13 cellular contexts compared by ENCODE assay signal in the genomic region with DNA sequence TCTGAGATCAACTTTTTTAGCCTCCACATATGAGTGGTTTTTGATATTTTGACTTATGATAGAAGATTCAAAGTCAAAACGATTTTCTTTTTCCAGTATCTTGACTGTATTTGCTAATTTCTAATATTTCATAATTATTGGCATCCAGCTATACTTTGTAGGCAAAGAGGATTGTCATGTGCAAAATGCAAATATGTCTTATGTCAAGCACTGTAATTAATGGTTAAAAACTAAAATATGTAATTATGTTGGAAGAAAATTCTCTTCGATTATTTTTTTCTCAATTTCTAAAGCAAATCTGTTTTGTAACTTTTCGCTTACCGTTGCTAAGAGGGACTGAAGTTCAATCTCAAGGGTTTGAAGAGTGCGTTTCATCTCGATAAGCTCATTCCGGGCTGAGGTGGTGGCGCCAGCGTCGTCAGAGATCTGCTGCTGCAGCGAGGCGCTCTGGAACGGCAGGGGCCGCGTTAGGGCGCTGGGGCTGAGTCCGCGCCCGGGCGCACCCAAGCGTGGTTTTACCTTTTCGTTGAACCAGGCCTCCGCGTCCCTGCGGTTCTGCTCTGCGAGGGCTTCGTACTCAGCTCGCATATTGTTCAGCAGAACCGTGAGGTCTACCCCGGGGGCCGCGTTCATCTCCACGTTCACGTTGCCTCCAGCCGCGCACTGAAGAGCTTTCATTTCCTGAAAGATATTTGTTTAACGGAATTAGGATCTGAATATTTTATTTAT. TPM values are rescaled to one million over a fixed set of nuclear protein-coding genes. Genes with fewer than 3 reads are reported as not detected.
DNase-seq lines count a peak whose midpoint lies in the region; ATAC-seq, FAIRE-seq and TF ChIP-seq lines count a peak whose summit lies in the region.
"Had no signal": no experiment of that assay in that cellular context is flagged by ENCODE, and none has a peak within 500 bp of the region (broad histone marks: within the 10 kb centered on the region; RNA-seq: fewer than 3 reads in every experiment).

No MANE protein-coding gene starts in this region.

- no peaks in the 10 kb centered on the region for H3K36me3 ChIP-seq in K562 (ENCODE audit: control insufficient read depth, insufficient read depth, low read length)
- H3K36me3 ChIP-seq in mesenchymal stem cell (ENCODE audit: control insufficient read depth in 1 of 2, insufficient read depth in 2 of 2, low read depth in 1 of 2, low read length in 2 of 2) = no peaks in the 10 kb centered on the region

- H4K91ac ChIP-seq in mesenchymal stem cell (ENCODE audit: low read length) = no peak overlapping the region

- H3K4me2 ChIP-seq in K562 (ENCODE audit: insufficient read depth, low read length) = no peak overlapping the region
- no peak overlapping the region for H3K4me2 ChIP-seq in mesenchymal stem cell (ENCODE audit: low read length, poor library complexity, severe bottlenecking)

- in situ Hi-C loops in K562 (cut with MboI) = no loop called here

- no peak overlapping the region for H3K23ac ChIP-seq in mesenchymal stem cell (ENCODE audit: low read length in 2 of 2)

- POLR2A ChIA-PET in K562 (lab: Yijun Ruan, JAX) = interaction anchor here (0.6 to 1.2 kb wide), 3 partner anchors 133 to 221 kb away, joined by 3 read pairs; no protein-coding TSS in a partner anchor

- H3K9me3 ChIP-seq in K562 (replicated peaks; ENCODE audit: control insufficient read depth, insufficient read depth, low read depth, low read length) (no peaks in the 10 kb centered on the region), mesenchymal stem cell (ENCODE audit: control insufficient read depth, low read length) (no peaks in the 10 kb centered on the region)

- ATAC-seq in K562 = peak; percentile 63; the same call in 2 of the 3 replicates

- DNase-seq in COLO668 (lab: John Stamatoyannopoulos, UW; ENCODE audit: unreplicated experiment) (peak; percentile 2), NCI-H69 (lab: John Stamatoyannopoulos, UW) (peak; percentile 53), K562 (ENCODE audit: extremely low read depth in 1 of 4, low spot score in 3 of 4) (peak in 1 of 4 experiments; percentile 35), skeletal muscle cell (ENCODE audit: low read depth) (no peak), NCI-H2171 treated with DMSO at 0.1 percent for 48 hours (lab: John Stamatoyannopoulos, UW) (no peak), SHP77 treated with DMSO at 0.1 percent for 48 hours (lab: John Stamatoyannopoulos, UW) (no peak), D721Med (ENCODE audit: insufficient read length, low spot score) (no peak), mesenchymal stem cell (no peak)
- DNase-seq: activated CD8-positive, alpha-beta memory T cell treated with anti-CD3 and anti-CD28 coated beads, Interleukin-2, amount 50 U/mL, for 4 hours had no signal

- no peak overlapping the region for H2AK5ac ChIP-seq in mesenchymal stem cell (ENCODE audit: low read length, severe bottlenecking)

- H3K9ac ChIP-seq in K562 (ENCODE audit: insufficient read depth in 1 of 2, low read depth in 2 of 2, low read length in 2 of 2) = no peak overlapping the region
- no peak overlapping the region for H3K9ac ChIP-seq in mesenchymal stem cell (ENCODE audit: low read length)

- H3K27ac ChIP-seq in K562 (ENCODE audit: extremely low read depth, low read depth, low read length) (no peak overlapping the region), mesenchymal stem cell (ENCODE audit: low read length, poor library complexity, severe bottlenecking) (no peak overlapping the region)

- H3K18ac ChIP-seq in mesenchymal stem cell (ENCODE audit: low read depth in 1 of 2, low read length in 2 of 2) = no peak overlapping the region

- TF ChIP-seq CTCF in K562 (IDR thresholded peaks at IDR 0.05 in 2 of 3, conservative IDR thresholded peaks at IDR 0.05 in 1 of 3; ENCODE audit: insufficient read depth in 2 of 3, low read depth in 1 of 3, low read length in 3 of 3) (no peak), D721Med (IDR thresholded peaks at IDR 0.05; ENCODE audit: insufficient read depth, missing control alignments) (no peak)

- FAIRE-seq in K562 (lab: Jason Lieb, UNC) = no peak
- no peak for FAIRE-seq in D721Med (lab: Jason Lieb, UNC)
- FAIRE-seq: HTR-8/SVneo, RCC 7860 had no signal

- no peaks in the 10 kb centered on the region for H3K79me2 ChIP-seq in K562 (ENCODE audit: control insufficient read depth, insufficient read depth, low read length)

- H3K9me1 ChIP-seq in K562 (ENCODE audit: control insufficient read depth, insufficient read depth, low read length) = no peaks in the 10 kb centered on the region

- no peak overlapping the region for H2BK12ac ChIP-seq in mesenchymal stem cell (ENCODE audit: low read length in 2 of 2)

- H3K4me3 ChIP-seq in K562 (no peak overlapping the region), skeletal muscle cell (ENCODE audit: low read depth, low read length) (peak overlapping the region; percentile 17), mesenchymal stem cell (ENCODE audit: insufficient read depth in 1 of 2, low read depth in 1 of 2, low read length in 2 of 2) (peak overlapping the region in 1 of 2 experiments; percentile 30)

- no TSS peak for BruUV-seq in K562 (replicated peaks; lab: Mats Ljungman, UMichigan)

- H3K4ac ChIP-seq in mesenchymal stem cell (ENCODE audit: low read depth in 1 of 2, low read length in 2 of 2) = no peak overlapping the region

- TF ChIP-seq RAD21 in K562 (CRISPR knock-in tag; conservative IDR thresholded peaks at IDR 0.05 in 1 of 2, IDR thresholded peaks at IDR 0.05 in 1 of 2) = no peak

- CTCF ChIA-PET in K562 (lab: Yijun Ruan, JAX; ENCODE audit: low intra/inter-chr PET ratio) = no interaction called here

- no peak overlapping the region for H4K8ac ChIP-seq in mesenchymal stem cell (ENCODE audit: low read length)

- H4K20me1 ChIP-seq in K562 (replicated peaks; ENCODE audit: control insufficient read depth, insufficient read depth, low read length) = no peaks in the 10 kb centered on the region

- H2BK5ac ChIP-seq in mesenchymal stem cell (ENCODE audit: low read depth, low read length, poor library complexity, severe bottlenecking) = no peak overlapping the region

- H2AFZ ChIP-seq in K562 (ENCODE audit: low read depth, low read length) (no peak overlapping the region), mesenchymal stem cell (ENCODE audit: low read depth, low read length) (no peak overlapping the region)

- no peak overlapping the region for H2BK120ac ChIP-seq in mesenchymal stem cell (ENCODE audit: low read depth, low read length)

- TF ChIP-seq POLR2A in K562 (conservative IDR thresholded peaks at IDR 0.05) = no peak

- no peak for TF ChIP-seq EP300 in K562 (IDR thresholded peaks at IDR 0.05; ENCODE audit: low read length)

- H3K79me1 ChIP-seq in mesenchymal stem cell (replicated peaks; ENCODE audit: low read length, poor library complexity, severe bottlenecking) = no peaks in the 10 kb centered on the region

- 20% methylated on average over 32 of the region's 37 CpGs for WGBS in K562 (ENCODE audit: insufficient coverage, low coverage, missing lambda C conversion rate)
- whole genome bisulfite sequencing in mesenchymal stem cell = 65% methylated on average over 35 of the region's 37 CpGs

- no peak overlapping the region for H3K14ac ChIP-seq in mesenchymal stem cell (ENCODE audit: low read length in 2 of 2)

- H3K4me1 ChIP-seq in K562 (replicated peaks in 1 of 2; ENCODE audit: control insufficient read depth in 2 of 2, insufficient read depth in 2 of 2, low read length in 2 of 2) (peaks cover 0 to 4% of the 10 kb centered on the region in 2 experiments; a peak in 1 of 5 replicates), mesenchymal stem cell (ENCODE audit: control insufficient read depth, insufficient read depth, low read depth, low read length) (no peaks in the 10 kb centered on the region)

- H3K27me3 ChIP-seq in K562 (ENCODE audit: control insufficient read depth in 2 of 2, insufficient read depth in 2 of 2, low read length in 2 of 2) (peaks cover 0 to 9% of the 10 kb centered on the region in 2 experiments; a peak in 2 of 5 replicates), mesenchymal stem cell (ENCODE audit: control insufficient read depth in 1 of 2, insufficient read depth in 1 of 2, low read length in 2 of 2) (peaks cover 0 to 35% of the 10 kb centered on the region in 2 experiments)

- no peak overlapping the region for H2BK15ac ChIP-seq in mesenchymal stem cell (ENCODE audit: low read depth, poor library complexity, severe bottlenecking)

- intact Hi-C loops in K562 (cut with micrococcal nuclease) = no loop called here

RNA-seq across cellular contexts. Expression of gene KRT27, which starts 3.0 kb away (rescaled TPM):
- not detected in 2 replicates for total RNA-seq in K562 (2011; cell fraction: chromatin; rRNA removed; ENCODE audit: low replicate concordance)
- total RNA-seq in K562 (2011; cell fraction: nucleolus; rRNA removed) = not detected in 2 replicates
- not detected in 2 replicates for total RNA-seq in K562 (2011; cell fraction: nucleoplasm; rRNA removed)
- total RNA-seq in K562 (2014; rRNA removed) (not detected in 2 replicates), K562 (2014; rRNA removed; fragmentation: Illumina TruSeq; extraction: Trizol) (not detected in 2 replicates), K562 (2015; rRNA removed; fragmentation: Illumina TruSeq; extraction: Trizol) (not detected in 2 replicates), K562 (2021) (0.11 TPM in 1 of 2 replicates, not detected in the other)
- polyA plus RNA-seq in K562 (2011; rRNA removed) (not detected in 2 replicates), K562 (2014; fragmentation: Illumina TruSeq; extraction: Trizol) (not detected in 2 replicates), K562 (2014; fragmentation: Nextera tagmentation; extraction: Ambion mirVana) (under 1 TPM in 1 of 2 experiments, not detected in 1; 0.10 TPM), K562 (2014; rRNA removed) (not detected in 2 replicates)
- not detected in 2 replicates for polyA plus RNA-seq in K562 (2011; cell fraction: cytosol; rRNA removed)
- not detected in 2 replicates for polyA plus RNA-seq in K562 (2011; cell fraction: nucleus; rRNA removed)
- polyA plus RNA-seq in K562 (2012) = not detected in 2 replicates
- polyA minus RNA-seq in K562 (2011; rRNA and poly(A)+ RNA removed) = not detected in 2 replicates
- not detected in 2 replicates for polyA minus RNA-seq in K562 (2011; cell fraction: cytosol; rRNA and poly(A)+ RNA removed)
- polyA minus RNA-seq in K562 (2011; cell fraction: nucleus; rRNA and poly(A)+ RNA removed) = not detected in 2 replicates
- polyA plus RNA-seq in mesenchymal stem cell (2013, experiment 1 of 2) = not detected
- not detected for polyA plus RNA-seq in mesenchymal stem cell (2013, experiment 2 of 2)
- total RNA-seq: fibroblast of lung had no signal
- polyA plus RNA-seq: fibroblast of lung, neural cell had no signal

RNA-seq across cellular contexts. Expression of gene KRT26, which starts 7.3 kb away (rescaled TPM):
- not detected in 2 replicates for total RNA-seq in K562 (2011; cell fraction: chromatin; rRNA removed; ENCODE audit: low replicate concordance)
- not detected in 2 replicates for total RNA-seq in K562 (2011; cell fraction: nucleolus; rRNA removed)
- total RNA-seq in K562 (2011; cell fraction: nucleoplasm; rRNA removed) = not detected in 2 replicates
- not detected in 2 replicates for total RNA-seq in K562 (2014; rRNA removed)
- total RNA-seq in K562 (2014; rRNA removed; fragmentation: Illumina TruSeq; extraction: Trizol) = not detected in 2 replicates
- total RNA-seq in K562 (2015; rRNA removed; fragmentation: Illumina TruSeq; extraction: Trizol) = not detected in 2 replicates
- not detected in 2 replicates for total RNA-seq in K562 (2021)
- not detected in 2 replicates for polyA plus RNA-seq in K562 (2011; rRNA removed)
- polyA plus RNA-seq in K562 (2011; cell fraction: cytosol; rRNA removed) = not detected in 2 replicates
- not detected in 2 replicates for polyA plus RNA-seq in K562 (2011; cell fraction: nucleus; rRNA removed)
- polyA plus RNA-seq in K562 (2012) = not detected in 2 replicates
- not detected in 2 replicates for polyA plus RNA-seq in K562 (2014; fragmentation: Illumina TruSeq; extraction: Trizol)
- not detected for polyA plus RNA-seq in K562 (2014; fragmentation: Nextera tagmentation; extraction: Ambion mirVana)
- polyA plus RNA-seq in K562 (2014; rRNA removed) = not detected in 2 replicates
- not detected in 2 replicates for polyA minus RNA-seq in K562 (2011; rRNA and poly(A)+ RNA removed)
- polyA minus RNA-seq in K562 (2011; cell fraction: cytosol; rRNA and poly(A)+ RNA removed) = not detected in 2 replicates
- polyA minus RNA-seq in K562 (2011; cell fraction: nucleus; rRNA and poly(A)+ RNA removed) = not detected in 2 replicates
- not detected for polyA plus RNA-seq in mesenchymal stem cell (2013, experiment 1 of 2)
- not detected for polyA plus RNA-seq in mesenchymal stem cell (2013, experiment 2 of 2)
- total RNA-seq: fibroblast of lung had no signal
- polyA plus RNA-seq: fibroblast of lung, neural cell had no signal

RNA-seq across cellular contexts. Expression of gene KRT28, which starts 20.4 kb away (rescaled TPM):
- total RNA-seq in K562 (2011; cell fraction: chromatin; rRNA removed; ENCODE audit: low replicate concordance) = not detected in 2 replicates
- total RNA-seq in K562 (2011; cell fraction: nucleolus; rRNA removed) = not detected in 2 replicates
- not detected in 2 replicates for total RNA-seq in K562 (2011; cell fraction: nucleoplasm; rRNA removed)
- total RNA-seq in K562 (2014; rRNA removed) = not detected in 2 replicates
- total RNA-seq in K562 (2014; rRNA removed; fragmentation: Illumina TruSeq; extraction: Trizol) = not detected in 2 replicates
- total RNA-seq in K562 (2015; rRNA removed; fragmentation: Illumina TruSeq; extraction: Trizol) = not detected in 2 replicates
- total RNA-seq in K562 (2021) = not detected in 2 replicates
- polyA plus RNA-seq in K562 (2011; rRNA removed) = not detected in 2 replicates
- not detected in 2 replicates for polyA plus RNA-seq in K562 (2011; cell fraction: cytosol; rRNA removed)
- polyA plus RNA-seq in K562 (2011; cell fraction: nucleus; rRNA removed) = not detected in 2 replicates
- not detected in 2 replicates for polyA plus RNA-seq in K562 (2012)
- polyA plus RNA-seq in K562 (2014; fragmentation: Illumina TruSeq; extraction: Trizol) = not detected in 2 replicates
- not detected for polyA plus RNA-seq in K562 (2014; fragmentation: Nextera tagmentation; extraction: Ambion mirVana)
- polyA plus RNA-seq in K562 (2014; rRNA removed) = not detected in 2 replicates
- polyA minus RNA-seq in K562 (2011; rRNA and poly(A)+ RNA removed) = not detected in 2 replicates
- polyA minus RNA-seq in K562 (2011; cell fraction: cytosol; rRNA and poly(A)+ RNA removed) = not detected in 2 replicates
- polyA minus RNA-seq in K562 (2011; cell fraction: nucleus; rRNA and poly(A)+ RNA removed) = not detected in 2 replicates
- not detected for polyA plus RNA-seq in mesenchymal stem cell (2013, experiment 1 of 2)
- not detected for polyA plus RNA-seq in mesenchymal stem cell (2013, experiment 2 of 2)
- total RNA-seq: fibroblast of lung had no signal
- polyA plus RNA-seq: fibroblast of lung, neural cell had no signal

RNA-seq across cellular contexts. Expression of gene KRT25, which starts 24.2 kb away (rescaled TPM):
- total RNA-seq in K562 (2011; cell fraction: chromatin; rRNA removed; ENCODE audit: low replicate concordance) = not detected in 2 replicates
- total RNA-seq in K562 (2011; cell fraction: nucleolus; rRNA removed) = not detected in 2 replicates
- not detected in 2 replicates for total RNA-seq in K562 (2011; cell fraction: nucleoplasm; rRNA removed)
- not detected in 2 replicates for total RNA-seq in K562 (2014; rRNA removed)
- total RNA-seq in K562 (2014; rRNA removed; fragmentation: Illumina TruSeq; extraction: Trizol) = not detected in 2 replicates
- total RNA-seq in K562 (2015; rRNA removed; fragmentation: Illumina TruSeq; extraction: Trizol) = not detected in 2 replicates
- not detected in 2 replicates for total RNA-seq in K562 (2021)
- polyA plus RNA-seq in K562 (2011; rRNA removed) = not detected in 2 replicates
- not detected in 2 replicates for polyA plus RNA-seq in K562 (2011; cell fraction: cytosol; rRNA removed)
- polyA plus RNA-seq in K562 (2011; cell fraction: nucleus; rRNA removed) = not detected in 2 replicates
- 0.19 TPM in 1 of 2 replicates, not detected in the other for polyA plus RNA-seq in K562 (2012)
- not detected in 2 replicates for polyA plus RNA-seq in K562 (2014; fragmentation: Illumina TruSeq; extraction: Trizol)
- not detected for polyA plus RNA-seq in K562 (2014; fragmentation: Nextera tagmentation; extraction: Ambion mirVana)
- not detected in 2 replicates for polyA plus RNA-seq in K562 (2014; rRNA removed)
- not detected in 2 replicates for polyA minus RNA-seq in K562 (2011; rRNA and poly(A)+ RNA removed)
- not detected in 2 replicates for polyA minus RNA-seq in K562 (2011; cell fraction: cytosol; rRNA and poly(A)+ RNA removed)
- not detected in 2 replicates for polyA minus RNA-seq in K562 (2011; cell fraction: nucleus; rRNA and poly(A)+ RNA removed)
- not detected for polyA plus RNA-seq in mesenchymal stem cell (2013, experiment 1 of 2)
- polyA plus RNA-seq in mesenchymal stem cell (2013, experiment 2 of 2) = not detected
- total RNA-seq: fibroblast of lung had no signal
- polyA plus RNA-seq: fibroblast of lung had no signal

RNA-seq across cellular contexts. Expression of gene KRT10, which starts 43.1 kb away (rescaled TPM):
- total RNA-seq in K562 (2011; cell fraction: chromatin; rRNA removed; ENCODE audit: low replicate concordance) = 11.6 and 27.7 TPM in 2 replicates
- total RNA-seq in K562 (2011; cell fraction: nucleolus; rRNA removed) = 10.5 and 12.3 TPM in 2 replicates
- total RNA-seq in K562 (2011; cell fraction: nucleoplasm; rRNA removed) = 19.1 and 28.6 TPM in 2 replicates
- 64.0 and 70.5 TPM in 2 replicates for total RNA-seq in K562 (2014; rRNA removed)
- total RNA-seq in K562 (2014; rRNA removed; fragmentation: Illumina TruSeq; extraction: Trizol) = 80.8 and 101 TPM in 2 replicates
- 45.7 and 51.0 TPM in 2 replicates for total RNA-seq in K562 (2015; rRNA removed; fragmentation: Illumina TruSeq; extraction: Trizol)
- total RNA-seq in K562 (2021) = 153 and 166 TPM in 2 replicates
- 38.5 and 179 TPM in 2 replicates for polyA plus RNA-seq in K562 (2011; rRNA removed)
- 14.5 and 29.1 TPM in 2 replicates for polyA plus RNA-seq in K562 (2011; cell fraction: cytosol; rRNA removed)
- 13.4 and 14.2 TPM in 2 replicates for polyA plus RNA-seq in K562 (2011; cell fraction: nucleus; rRNA removed)
- 97.2 and 238 TPM in 2 replicates for polyA plus RNA-seq in K562 (2012)
- 76.2 and 80.2 TPM in 2 replicates for polyA plus RNA-seq in K562 (2014; fragmentation: Illumina TruSeq; extraction: Trizol)
- 10 to 100 TPM; 47.0 to 54.6 TPM for polyA plus RNA-seq in K562 (2014; fragmentation: Nextera tagmentation; extraction: Ambion mirVana)
- polyA plus RNA-seq in K562 (2014; rRNA removed) = 110 and 139 TPM in 2 replicates
- 5.6 and 37.3 TPM in 2 replicates for polyA minus RNA-seq in K562 (2011; rRNA and poly(A)+ RNA removed)
- polyA minus RNA-seq in K562 (2011; cell fraction: cytosol; rRNA and poly(A)+ RNA removed) = 6.6 and 21.6 TPM in 2 replicates
- polyA minus RNA-seq in K562 (2011; cell fraction: nucleus; rRNA and poly(A)+ RNA removed) = 2.4 and 4.8 TPM in 2 replicates
- 81.8 TPM for polyA plus RNA-seq in mesenchymal stem cell (2013, experiment 1 of 2)
- polyA plus RNA-seq in mesenchymal stem cell (2013, experiment 2 of 2) = 88.0 TPM

Comparison
In these comparisons a context has a peak if more than half of its experiments do, and no peak if none do; other contexts are left out.
1. DNase-seq: peak in COLO668 (single experiment) and NCI-H69 (single experiment); none in skeletal muscle cell (single experiment), NCI-H2171 treated with DMSO at 0.1 percent for 48 hours (single experiment), SHP77 treated with DMSO at 0.1 percent for 48 hours (single experiment), D721Med (single experiment) and mesenchymal stem cell (single experiment).